In the genomic region with DNA sequence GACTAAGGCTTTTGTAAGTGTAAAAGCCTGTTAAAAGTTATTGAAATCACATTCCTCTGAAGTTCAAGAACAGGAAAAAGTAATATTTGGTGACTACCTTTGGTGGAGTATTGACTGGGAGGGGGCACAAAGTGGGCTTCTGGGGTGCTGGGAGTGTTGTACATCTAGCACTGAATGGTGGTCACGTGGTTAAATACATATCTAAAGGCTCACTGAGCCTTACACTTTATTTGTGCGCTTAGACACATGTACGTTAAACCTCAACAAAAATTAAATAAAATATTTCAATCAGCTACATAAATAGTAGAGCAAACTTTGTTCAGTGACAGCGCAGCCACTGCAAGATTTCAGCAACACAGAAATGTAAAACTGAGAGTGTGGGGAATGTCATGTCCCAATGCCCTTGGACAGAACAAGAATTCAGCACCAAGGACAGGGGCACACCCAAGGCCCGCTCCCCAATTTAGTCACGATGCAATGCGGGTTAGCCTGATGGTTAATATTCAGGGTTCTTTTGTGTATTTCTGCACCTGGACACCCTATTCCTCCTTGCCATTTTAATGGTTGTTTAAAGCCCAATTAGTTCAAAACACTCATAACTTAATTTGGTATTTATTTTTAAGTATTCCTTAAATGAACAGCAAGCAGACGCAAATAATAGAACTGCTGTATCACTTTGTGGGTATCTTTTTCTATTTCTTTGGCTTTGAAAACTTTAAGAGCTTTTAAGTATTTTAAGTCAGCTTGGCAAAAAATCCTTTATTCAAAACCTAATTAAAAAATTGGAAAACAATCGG, we compare ENCODE assay signal across 13 cellular contexts. TPM values are rescaled to one million over a fixed set of nuclear protein-coding genes. Genes with fewer than 3 reads are reported as not detected.
DNase-seq lines count a peak whose midpoint lies in the region; ATAC-seq and TF ChIP-seq lines count a peak whose summit lies in the region.
"Had no signal": no experiment of that assay in that cellular context is flagged by ENCODE, and none has a peak within 500 bp of the region (broad histone marks: within the 10 kb centered on the region; RNA-seq: fewer than 3 reads in every experiment).

No MANE protein-coding gene starts in this region.

- no peaks in the 10 kb centered on the region for H3K36me3 ChIP-seq in spleen
- no peaks in the 10 kb centered on the region for H3K36me3 ChIP-seq in brain microvascular endothelial cell (replicated peaks)

- in situ Hi-C loops in brain microvascular endothelial cell (cut with HindIII; ENCODE audit: low pct_ligation_motif_present, low sequenced_read_pairs) = no loop called here

- H3K27ac ChIP-seq in spleen (no peak overlapping the region), brain microvascular endothelial cell (no peak overlapping the region)

- peak; percentile 30 for ATAC-seq in left ventricle myocardium superior
- no peak for ATAC-seq in Right ventricle myocardium superior (ENCODE audit: poor library complexity)
- ATAC-seq in HG02840 (IDR thresholded peaks at IDR 0.05; ENCODE audit: low FRiP score, unreplicated experiment) = no peak
- ATAC-seq: naive thymus-derived CD8-positive, alpha-beta T cell had no signal

- DNase-seq in left ventricle myocardium superior (no peak), Right ventricle myocardium superior (no peak), epithelial cell of esophagus (ENCODE audit: low read depth) (peak; percentile 52), spleen (peak; percentile 18), NCI-H2081 treated with DMSO at 0.1 percent for 48 hours (lab: John Stamatoyannopoulos, UW) (no peak), brain microvascular endothelial cell (no peak)
- DNase-seq: activated gamma-delta T cell treated with Interleukin-2 at 50 U/mL for 16 hours, foreskin melanocyte, NCI-H1105 treated with DMSO at 0.1 percent for 48 hours, SW 1271 had no signal

- peaks cover 0 to 9% (median 0%) of the 10 kb centered on the region in 6 donors for H3K4me1 ChIP-seq in spleen

- TF ChIP-seq CTCF in epithelial cell of esophagus (IDR thresholded peaks at IDR 0.05; ENCODE audit: insufficient read depth, low read depth, low read length, missing control alignments) (no peak), spleen (IDR thresholded peaks at IDR 0.05 in 8 of 11, conservative IDR thresholded peaks at IDR 0.05 in 3 of 11) (no peak), brain microvascular endothelial cell (IDR thresholded peaks at IDR 0.05; ENCODE audit: low read depth, low read length, missing control alignments) (no peak)

- TF ChIP-seq POLR2A in spleen (IDR thresholded peaks at IDR 0.05) = no peak

- intact Hi-C loops in left ventricle myocardium superior (cut with micrococcal nuclease) = no loop called here
- intact Hi-C loops in Right ventricle myocardium superior (cut with DNase I) = no loop called here
- intact Hi-C loops in spleen (cut with DNase I; ENCODE audit: low total_unique reads) = no loop called here

- H3K4me3 ChIP-seq in epithelial cell of esophagus (ENCODE audit: low read length) (no peak overlapping the region), spleen (no peak overlapping the region), brain microvascular endothelial cell (ENCODE audit: low read depth, low read length) (no peak overlapping the region)

- no peaks in the 10 kb centered on the region for H3K9me3 ChIP-seq in spleen

- WGBS in spleen, 5 donors = 59 to 67% (median 65%) methylated on average over 9 of the region's 9 CpGs

- H3K27me3 ChIP-seq in spleen (replicated peaks in 1 of 7) (peaks cover 0 to 5% (median 0%) of the 10 kb centered on the region in 7 donors), brain microvascular endothelial cell (replicated peaks) (no peaks in the 10 kb centered on the region)

TF ChIP-seq in PFSK-1, 5 proteins besides CTCF, POLR2A, EP300 and RAD21:
- TF ChIP-seq FOXP2 (optimal IDR thresholded peaks at IDR 0.05; ENCODE audit: borderline replicate concordance, extremely low read depth, extremely low read length, insufficient read depth) = no peak
- TF ChIP-seq POLR2AphosphoS5 (IDR thresholded peaks at IDR 0.05; ENCODE audit: low read depth, low read length) = no peak
- TF ChIP-seq SIN3A (IDR thresholded peaks at IDR 0.05; ENCODE audit: borderline replicate concordance, insufficient read depth, low read length) = no peak
- no peak for TF ChIP-seq TAF1 (IDR thresholded peaks at IDR 0.05; ENCODE audit: borderline replicate concordance, insufficient read depth, low read length)
- TF ChIP-seq, protein P1, sequence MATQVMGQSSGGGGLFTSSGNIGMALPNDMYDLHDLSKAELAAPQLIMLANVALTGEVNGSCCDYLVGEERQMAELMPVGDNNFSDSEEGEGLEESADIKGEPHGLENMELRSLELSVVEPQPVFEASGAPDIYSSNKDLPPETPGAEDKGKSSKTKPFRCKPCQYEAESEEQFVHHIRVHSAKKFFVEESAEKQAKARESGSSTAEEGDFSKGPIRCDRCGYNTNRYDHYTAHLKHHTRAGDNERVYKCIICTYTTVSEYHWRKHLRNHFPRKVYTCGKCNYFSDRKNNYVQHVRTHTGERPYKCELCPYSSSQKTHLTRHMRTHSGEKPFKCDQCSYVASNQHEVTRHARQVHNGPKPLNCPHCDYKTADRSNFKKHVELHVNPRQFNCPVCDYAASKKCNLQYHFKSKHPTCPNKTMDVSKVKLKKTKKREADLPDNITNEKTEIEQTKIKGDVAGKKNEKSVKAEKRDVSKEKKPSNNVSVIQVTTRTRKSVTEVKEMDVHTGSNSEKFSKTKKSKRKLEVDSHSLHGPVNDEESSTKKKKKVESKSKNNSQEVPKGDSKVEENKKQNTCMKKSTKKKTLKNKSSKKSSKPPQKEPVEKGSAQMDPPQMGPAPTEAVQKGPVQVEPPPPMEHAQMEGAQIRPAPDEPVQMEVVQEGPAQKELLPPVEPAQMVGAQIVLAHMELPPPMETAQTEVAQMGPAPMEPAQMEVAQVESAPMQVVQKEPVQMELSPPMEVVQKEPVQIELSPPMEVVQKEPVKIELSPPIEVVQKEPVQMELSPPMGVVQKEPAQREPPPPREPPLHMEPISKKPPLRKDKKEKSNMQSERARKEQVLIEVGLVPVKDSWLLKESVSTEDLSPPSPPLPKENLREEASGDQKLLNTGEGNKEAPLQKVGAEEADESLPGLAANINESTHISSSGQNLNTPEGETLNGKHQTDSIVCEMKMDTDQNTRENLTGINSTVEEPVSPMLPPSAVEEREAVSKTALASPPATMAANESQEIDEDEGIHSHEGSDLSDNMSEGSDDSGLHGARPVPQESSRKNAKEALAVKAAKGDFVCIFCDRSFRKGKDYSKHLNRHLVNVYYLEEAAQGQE (IDR thresholded peaks at IDR 0.05; ENCODE audit: insufficient read depth in 1 of 2, low read depth in 2 of 2, low read length in 2 of 2) = peak; percentile 93 to 99

RNA-seq across cellular contexts. Expression of a gene that starts 37.4 kb away (rescaled TPM):
- total RNA-seq in left ventricle myocardium superior (0.05 TPM), Right ventricle myocardium superior (not detected), spleen (not detected)
- polyA plus RNA-seq in PFSK-1 (2012; ENCODE audit: insufficient read length, low read depth) = not detected
- polyA plus RNA-seq in spleen = under 1 TPM in 2 of 3 donors, not detected in 1; 0.03 to 0.06 TPM
- total RNA-seq: naive thymus-derived CD8-positive, alpha-beta T cell had no signal
- polyA plus RNA-seq: naive thymus-derived CD8-positive, alpha-beta T cell had no signal

RNA-seq across cellular contexts. Expression of a gene that starts 45.2 kb away (rescaled TPM):
- 3.1 TPM for total RNA-seq in left ventricle myocardium superior
- total RNA-seq in Right ventricle myocardium superior = 1.9 TPM
- 2.2 TPM for polyA plus RNA-seq in PFSK-1 (2012; ENCODE audit: insufficient read length, low read depth)
- 10 to 100 TPM; 19.7 to 32.0 (median 25.7) TPM for total RNA-seq in spleen
- 10 to 100 TPM; 11.3 to 21.0 (median 12.5) TPM for polyA plus RNA-seq in spleen

Comparison
In these comparisons a context has a peak if more than half of its experiments do, and no peak if none do; other contexts are left out.
1. DNase-seq: peak in epithelial cell of esophagus (single experiment) and spleen (single experiment); none in left ventricle myocardium superior (single experiment), Right ventricle myocardium superior (single experiment), NCI-H2081 treated with DMSO at 0.1 percent for 48 hours (single experiment) and brain microvascular endothelial cell (single experiment).